In genomic region chr5:1121101-1121500, GRCh38 we compare ENCODE assay signal across 14 cellular contexts.
"Had no signal": no experiment of that assay in that cellular context is flagged by ENCODE, and none has a peak within 500 bp of the region (broad histone marks: within the 10 kb centered on the region; RNA-seq: fewer than 3 reads in every experiment).

No MANE protein-coding gene starts in this region.

- DNase-seq: effector memory CD4-positive, alpha-beta T cell; immature natural killer cell; mucosa of descending colon; psoas muscle; retina; stimulated activated CD4-positive, alpha-beta T cell treated with anti-CD3 and anti-CD28 coated beads, Interleukin-2, amount 100 ng/mL, for 48 hours; stimulated activated naive CD4-positive, alpha-beta T cell treated with Interleukin-2 at 50 U/mL for 16 hours; tibial artery had no signal

- H3K4me2 ChIP-seq: smooth muscle cell had no signal

- H3K4me3 ChIP-seq: mucosa of descending colon, psoas muscle, smooth muscle cell, suprapubic skin, tibial artery, upper lobe of left lung, vagina had no signal

- H3K27me3 ChIP-seq: suprapubic skin, upper lobe of left lung, vagina had no signal

- H3K9me3 ChIP-seq: mucosa of descending colon, neutrophil, psoas muscle, suprapubic skin, tibial artery, upper lobe of left lung, vagina had no signal

- H3K36me3 ChIP-seq: neutrophil, suprapubic skin, tibial artery, upper lobe of left lung, vagina had no signal

- H3K27ac ChIP-seq: neutrophil, psoas muscle, suprapubic skin, tibial artery, upper lobe of left lung, vagina had no signal

- ATAC-seq: mucosa of descending colon; natural killer cell treated with Interleukin-12 subunit alpha and Interleukin-12 subunit beta and Interleukin-15 and Interleukin-18, amount 100 ng/mL, for 72 hours; psoas muscle had no signal
